In genomic region chr14:23555882-23556699, GRCh38 we compare ENCODE assay signal across 8 cellular contexts. TPM values are rescaled to one million over a fixed set of nuclear protein-coding genes. Genes with fewer than 3 reads are reported as not detected.
DNase-seq lines count a peak whose midpoint lies in the region; ATAC-seq and TF ChIP-seq lines count a peak whose summit lies in the region.

Gene THTPA (plus strand): TSS chr14:23556271. CDS start chr14:23556758, 487 bp downstream.

- no peaks in the 10 kb centered on the region for H4K20me1 ChIP-seq in DOHH2 (ENCODE audit: control insufficient read depth, insufficient read depth, low read depth, low read length)
- H4K20me1 ChIP-seq in GM23248 (ENCODE audit: insufficient read depth): no peaks in the 10 kb centered on the region
- H4K20me1 ChIP-seq in Karpas-422 (ENCODE audit: insufficient read depth, low read depth, low read length): peaks cover 6% of the 10 kb centered on the region
- no peaks in the 10 kb centered on the region for H4K20me1 ChIP-seq in fibroblast of lung (ENCODE audit: control insufficient read depth, extremely low read depth, insufficient read depth, low read length)

- H2AFZ ChIP-seq in GM23248 (peak within 1 kb of the TSS; percentile 91), Karpas-422 (ENCODE audit: low read length) (peak within 1 kb of the TSS; percentile 91; the same call in 1 of the 2 replicates), fibroblast of lung (ENCODE audit: low read length) (peak within 1 kb of the TSS; percentile 85)

- peak; percentile 89 to 91 for ATAC-seq in natural killer cell treated with Interleukin-12 subunit alpha and Interleukin-12 subunit beta and Interleukin-15 and Interleukin-18, amount 100 ng/mL, for 72 hours

- H3K9me2 ChIP-seq in DOHH2 (replicated peaks; ENCODE audit: control insufficient read depth, low read length): no peaks in the 10 kb centered on the region
- no peaks in the 10 kb centered on the region for H3K9me2 ChIP-seq in GM23248 (ENCODE audit: insufficient read depth)
- no peaks in the 10 kb centered on the region for H3K9me2 ChIP-seq in Karpas-422 (replicated peaks; ENCODE audit: insufficient read depth, low read length)

- H3K4me3 ChIP-seq in DOHH2 (ENCODE audit: low read length): peak within 1 kb of the TSS; percentile 84
- H3K4me3 ChIP-seq in GM23248: peak within 1 kb of the TSS; percentile 88
- H3K4me3 ChIP-seq in Karpas-422 (ENCODE audit: low read length): peak within 1 kb of the TSS; percentile 86
- H3K4me3 ChIP-seq in fibroblast of lung (replicated peaks in 1 of 4; ENCODE audit: control extremely low read depth in 1 of 4, insufficient read depth in 1 of 4, low read depth in 3 of 4, low read length in 4 of 4): peak within 1 kb of the TSS; percentile 67 to 96 (median 93)

- H3K4me3 Mint-ChIP-seq in activated T-helper 1 cell treated with anti-CD3 and anti-CD28 coated beads, Interleukin-12 subunit alpha, Interleukin-12 subunit beta, Interleukin-2, Interleukin-4 antibody, amounts not matched to agents 30 ng/mL and 10 ng/mL and 1 ng/mL, durations not matched to agents 14 hours and 24 hours and 36 hours: peak within 1 kb of the TSS; percentile 97
- peak within 1 kb of the TSS; percentile 95 for H3K4me3 Mint-ChIP-seq in natural killer cell treated with Interleukin-12 subunit alpha and Interleukin-12 subunit beta and Interleukin-15 and Interleukin-18, amount 100 ng/mL, for 72 hours

- H3K27ac ChIP-seq in DOHH2 (ENCODE audit: low read depth, low read length): peak within 1 kb of the TSS; percentile 44
- peak within 1 kb of the TSS; percentile 41 for H3K27ac ChIP-seq in GM23248
- peak within 1 kb of the TSS; percentile 73 for H3K27ac ChIP-seq in Karpas-422 (ENCODE audit: low read length)
- peak within 1 kb of the TSS; percentile 79 for H3K27ac ChIP-seq in fibroblast of lung (ENCODE audit: insufficient read depth, low read length)

- 1% methylated on average over 48 to 53 of the region's 54 CpGs for whole genome bisulfite sequencing in GM23248 (ENCODE audit: low coverage in 1 of 2, low lambda C conversion rate in 2 of 2, missing lambda C conversion rate in 2 of 2), 2 experiments

- no peaks in the 10 kb centered on the region for H3K9me3 ChIP-seq in DOHH2 (ENCODE audit: control insufficient read depth, insufficient read depth, low read length)
- H3K9me3 ChIP-seq in GM23248 (ENCODE audit: low read depth): no peaks in the 10 kb centered on the region
- no peaks in the 10 kb centered on the region for H3K9me3 ChIP-seq in Karpas-422 (ENCODE audit: low read length)
- no peaks in the 10 kb centered on the region for H3K9me3 ChIP-seq in fibroblast of lung (ENCODE audit: control insufficient read depth, insufficient read depth, low read depth, low read length)

- H3K4me2 ChIP-seq in DOHH2 (ENCODE audit: low read length) (peak within 1 kb of the TSS; percentile 70), GM23248 (ENCODE audit: unreplicated experiment) (peak within 1 kb of the TSS; percentile 92), Karpas-422 (ENCODE audit: low read depth, low read length, poor library complexity, severe bottlenecking) (peak within 1 kb of the TSS; percentile 96), fibroblast of lung (ENCODE audit: extremely low read depth, insufficient read depth, low read length) (peak within 1 kb of the TSS; percentile 82)

- DNase-seq in GM23248: peak; percentile 95
- DNase-seq in Karpas-422: peak; percentile 98
- DNase-seq in RPMI7951 (ENCODE audit: low read depth): peak; percentile 84
- peak; percentile 88 for DNase-seq in activated T-helper 1 cell treated with anti-CD3 and anti-CD28 coated beads, Interleukin-12 subunit alpha, Interleukin-12 subunit beta, Interleukin-2, Interleukin-4 antibody, amounts not matched to agents 30 ng/mL and 10 ng/mL and 1 ng/mL, durations not matched to agents 14 hours and 24 hours and 36 hours (ENCODE audit: low spot score)
- peak; percentile 85 to 87 for DNase-seq in fibroblast of lung (ENCODE audit: low read depth in 2 of 2)
- peak; percentile 93 for DNase-seq in natural killer cell treated with Interleukin-12 subunit alpha and Interleukin-12 subunit beta and Interleukin-15 and Interleukin-18, amount 100 ng/mL, for 72 hours (ENCODE audit: low spot score)
- peak; percentile 93 for DNase-seq in stimulated activated naive CD4-positive, alpha-beta T cell treated with Interleukin-2 at 50 U/mL for 16 hours (lab: John Stamatoyannopoulos, UW)

- H3K27me3 ChIP-seq in DOHH2 (ENCODE audit: control insufficient read depth, low read length) (0 out of 2 replicates have a peak, but pooled peaks cover under 1% of the 10 kb centered on the region), GM23248 (replicated peaks; ENCODE audit: insufficient read depth) (no peaks in the 10 kb centered on the region), Karpas-422 (ENCODE audit: low read length) (no peaks in the 10 kb centered on the region), fibroblast of lung (ENCODE audit: control insufficient read depth, insufficient read depth, low read length) (no peaks in the 10 kb centered on the region)

- TF ChIP-seq CTCF in DOHH2 (IDR thresholded peaks at IDR 0.05; ENCODE audit: low read depth, low read length, poor library complexity, severe bottlenecking) (no peak), fibroblast of lung (conservative IDR thresholded peaks at IDR 0.05 in 1 of 2, IDR thresholded peaks at IDR 0.05 in 1 of 2; ENCODE audit: low read depth in 1 of 2, low read length in 2 of 2) (no peak)

- H3K4me1 Mint-ChIP-seq in activated T-helper 1 cell treated with anti-CD3 and anti-CD28 coated beads, Interleukin-12 subunit alpha, Interleukin-12 subunit beta, Interleukin-2, Interleukin-4 antibody, amounts not matched to agents 30 ng/mL and 10 ng/mL and 1 ng/mL, durations not matched to agents 14 hours and 24 hours and 36 hours (ENCODE audit: low read depth): peaks cover 31% of the 10 kb centered on the region
- H3K4me1 Mint-ChIP-seq in natural killer cell treated with Interleukin-12 subunit alpha and Interleukin-12 subunit beta and Interleukin-15 and Interleukin-18, amount 100 ng/mL, for 72 hours (ENCODE audit: low read depth in 2 of 2): peaks cover 33 to 36% of the 10 kb centered on the region in 2 donors

- H3K27ac Mint-ChIP-seq in activated T-helper 1 cell treated with anti-CD3 and anti-CD28 coated beads, Interleukin-12 subunit alpha, Interleukin-12 subunit beta, Interleukin-2, Interleukin-4 antibody, amounts not matched to agents 30 ng/mL and 10 ng/mL and 1 ng/mL, durations not matched to agents 14 hours and 24 hours and 36 hours: peak within 1 kb of the TSS; percentile 97
- H3K27ac Mint-ChIP-seq in natural killer cell treated with Interleukin-12 subunit alpha and Interleukin-12 subunit beta and Interleukin-15 and Interleukin-18, amount 100 ng/mL, for 72 hours: peak within 1 kb of the TSS; percentile 85 to 94

- no peaks in the 10 kb centered on the region for H3K9me3 Mint-ChIP-seq in activated T-helper 1 cell treated with anti-CD3 and anti-CD28 coated beads, Interleukin-12 subunit alpha, Interleukin-12 subunit beta, Interleukin-2, Interleukin-4 antibody, amounts not matched to agents 30 ng/mL and 10 ng/mL and 1 ng/mL, durations not matched to agents 14 hours and 24 hours and 36 hours
- no peaks in the 10 kb centered on the region for H3K9me3 Mint-ChIP-seq in natural killer cell treated with Interleukin-12 subunit alpha and Interleukin-12 subunit beta and Interleukin-15 and Interleukin-18, amount 100 ng/mL, for 72 hours

- H3K36me3 Mint-ChIP-seq in activated T-helper 1 cell treated with anti-CD3 and anti-CD28 coated beads, Interleukin-12 subunit alpha, Interleukin-12 subunit beta, Interleukin-2, Interleukin-4 antibody, amounts not matched to agents 30 ng/mL and 10 ng/mL and 1 ng/mL, durations not matched to agents 14 hours and 24 hours and 36 hours (ENCODE audit: low read depth): peaks cover 25% of the 10 kb centered on the region
- H3K36me3 Mint-ChIP-seq in natural killer cell treated with Interleukin-12 subunit alpha and Interleukin-12 subunit beta and Interleukin-15 and Interleukin-18, amount 100 ng/mL, for 72 hours: peaks cover 7% of the 10 kb centered on the region

- H3K27me3 Mint-ChIP-seq in activated T-helper 1 cell treated with anti-CD3 and anti-CD28 coated beads, Interleukin-12 subunit alpha, Interleukin-12 subunit beta, Interleukin-2, Interleukin-4 antibody, amounts not matched to agents 30 ng/mL and 10 ng/mL and 1 ng/mL, durations not matched to agents 14 hours and 24 hours and 36 hours (ENCODE audit: insufficient read depth): no peaks in the 10 kb centered on the region
- no peaks in the 10 kb centered on the region for H3K27me3 Mint-ChIP-seq in natural killer cell treated with Interleukin-12 subunit alpha and Interleukin-12 subunit beta and Interleukin-15 and Interleukin-18, amount 100 ng/mL, for 72 hours

- peaks cover 32% of the 10 kb centered on the region for H3K36me3 ChIP-seq in DOHH2 (ENCODE audit: control insufficient read depth, low read length)
- no peaks in the 10 kb centered on the region; the same call in 1 of the 2 replicates for H3K36me3 ChIP-seq in GM23248 (ENCODE audit: low read depth)
- peaks cover 29% of the 10 kb centered on the region for H3K36me3 ChIP-seq in Karpas-422 (ENCODE audit: insufficient read depth, low read length)
- no peaks in the 10 kb centered on the region for H3K36me3 ChIP-seq in fibroblast of lung (ENCODE audit: control insufficient read depth, insufficient read depth, low read length)

- intact Hi-C loops in activated T-helper 1 cell treated with anti-CD3 and anti-CD28 coated beads, Interleukin-12 subunit alpha, Interleukin-12 subunit beta, Interleukin-2, Interleukin-4 antibody, amounts not matched to agents 30 ng/mL and 10 ng/mL and 1 ng/mL, durations not matched to agents 14 hours and 24 hours and 36 hours (cut with micrococcal nuclease): loop anchor here (1.0 to 5.0 kb wide), 3 partner anchors 11 to 556 kb away; partner anchors contain the start of genes AP1G2, DCAF11, NGDN and NRL

- in situ Hi-C loops in GM23248 (cut with MboI): loop anchor here (10.0 kb wide), 1 partner anchor 71 kb away; no protein-coding TSS in a partner anchor

- H3K9ac ChIP-seq in GM23248 (peak within 1 kb of the TSS; percentile 91), Karpas-422 (ENCODE audit: low read length) (peak within 1 kb of the TSS; percentile 93), fibroblast of lung (ENCODE audit: insufficient read depth, low read length) (peak within 1 kb of the TSS; percentile 73)

- H3F3A ChIP-seq in DOHH2 (ENCODE audit: control insufficient read depth, insufficient read depth) (peaks cover 7% of the 10 kb centered on the region; the same call in 1 of the 2 replicates), GM23248 (ENCODE audit: insufficient read depth) (peaks cover 8% of the 10 kb centered on the region; the same call in 1 of the 2 replicates)

- H3K79me2 ChIP-seq in DOHH2 (ENCODE audit: control insufficient read depth, low read length) (peaks cover 32% of the 10 kb centered on the region), GM23248 (ENCODE audit: insufficient read depth) (peaks cover 23% of the 10 kb centered on the region), Karpas-422 (ENCODE audit: low read length) (peaks cover 40% of the 10 kb centered on the region), fibroblast of lung (ENCODE audit: control insufficient read depth, insufficient read depth, low read length) (peaks cover 7% of the 10 kb centered on the region)

- peaks cover 26% of the 10 kb centered on the region for H3K4me1 ChIP-seq in DOHH2 (ENCODE audit: control insufficient read depth, low read length)
- peaks cover 17% of the 10 kb centered on the region for H3K4me1 ChIP-seq in GM23248 (ENCODE audit: insufficient read depth)
- peaks cover 44% of the 10 kb centered on the region for H3K4me1 ChIP-seq in Karpas-422 (ENCODE audit: low read length)
- H3K4me1 ChIP-seq in fibroblast of lung (ENCODE audit: control insufficient read depth, extremely low read depth, insufficient read depth, low read length): peaks cover 4% of the 10 kb centered on the region

RNA-seq across cellular contexts. Expression of gene THTPA, which starts in this region (rescaled TPM):
- total RNA-seq in GM23248 (2014; rRNA removed; shearing (Covaris generic)): 21.0 and 33.8 TPM in 2 replicates
- polyA plus RNA-seq in GM23248 (2016; fragmentation: Nextera tagmentation; extraction: Ambion mirVana): 9.3 and 10.0 TPM in 2 replicates
- total RNA-seq in Karpas-422 (2014; rRNA removed; shearing (Covaris generic); ENCODE audit: low replicate concordance): 16.2 and 57.5 TPM in 2 replicates
- 8.4 and 12.4 TPM in 2 replicates for total RNA-seq in RPMI7951 (2014; rRNA removed; shearing (Covaris generic))
- 14.3 and 14.5 TPM in 2 replicates for total RNA-seq in activated T-helper 1 cell treated with anti-CD3 and anti-CD28 coated beads, Interleukin-12 subunit alpha, Interleukin-12 subunit beta, Interleukin-2, Interleukin-4 antibody, amounts not matched to agents 30 ng/mL and 10 ng/mL and 1 ng/mL, durations not matched to agents 14 hours and 24 hours and 36 hours
- total RNA-seq in fibroblast of lung: 23.4 and 24.1 TPM in 2 replicates
- polyA plus RNA-seq in fibroblast of lung: 7.8 and 10.1 TPM in 2 replicates
- polyA plus RNA-seq in fibroblast of lung (2012): 11.3 and 15.4 TPM in 2 replicates
- polyA minus RNA-seq in fibroblast of lung (ENCODE audit: low replicate concordance): 63.8 and 98.7 TPM in 2 replicates
- total RNA-seq in natural killer cell treated with Interleukin-12 subunit alpha and Interleukin-12 subunit beta and Interleukin-15 and Interleukin-18, amount 100 ng/mL, for 72 hours: 10 to 100 TPM; 10.6 to 11.7 TPM

Comparison
In these comparisons a context has a peak if more than half of its experiments do, and no peak if none do; other contexts are left out.
1. Peak in every context shown above with its lines: DNase-seq, ATAC-seq, H3K4me3 ChIP-seq and H3K27ac ChIP-seq.